Comparison of ENCODE assay signal across 16 cellular contexts in the genomic region with DNA sequence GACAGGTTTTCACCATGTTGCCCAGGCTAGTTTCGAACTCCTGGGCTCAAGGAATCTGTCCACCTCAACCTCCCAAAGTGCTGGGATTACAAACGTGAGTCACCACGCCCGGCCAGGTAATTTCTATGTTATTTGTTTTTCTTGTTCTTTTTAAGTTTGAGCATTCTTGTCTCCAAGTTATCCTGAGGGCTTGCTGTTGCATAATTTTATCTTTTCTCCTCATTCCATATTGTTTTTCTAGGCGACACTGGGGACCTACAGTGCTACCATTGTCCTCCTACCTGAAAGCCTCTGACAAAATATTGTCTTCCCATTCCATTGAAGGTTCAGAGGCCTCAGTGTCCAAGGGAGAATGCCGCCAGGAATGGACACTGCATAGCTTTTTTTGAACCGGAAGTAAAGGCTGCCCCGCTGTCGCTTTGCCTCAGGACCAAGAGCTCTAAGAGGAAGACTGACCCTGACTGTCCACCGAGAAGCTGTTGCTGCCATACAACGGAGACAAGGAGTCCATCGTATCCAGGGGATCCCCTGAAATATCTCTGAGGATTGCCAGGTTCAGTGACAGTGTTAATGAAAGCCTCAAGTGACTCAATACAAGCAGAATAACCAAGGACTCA. TPM values are rescaled to one million over a fixed set of nuclear protein-coding genes. Genes with fewer than 3 reads are reported as not detected.
A peak's percentile ranks its signal among the peaks of the same experiment; 100 is the strongest.
DNase-seq lines count a peak whose midpoint lies in the region; ATAC-seq and TF ChIP-seq lines count a peak whose summit lies in the region.
"Had no signal": no experiment of that assay in that cellular context is flagged by ENCODE, and none has a peak within 500 bp of the region (broad histone marks: within the 10 kb centered on the region; RNA-seq: fewer than 3 reads in every experiment).

No MANE protein-coding gene starts in this region.

- H3K36me3 Mint-ChIP-seq in stimulated activated effector memory CD8-positive, alpha-beta T cell treated with anti-CD3 and anti-CD28 coated beads, Interleukin-12 subunit alpha, Interleukin-12 subunit beta, amount 100 ng/mL, for 72 hours, result no peaks in the 10 kb centered on the region

- no peaks in the 10 kb centered on the region for H3K9me3 ChIP-seq in BLaER1 treated with 17β-estradiol and CSF1 and Interleukin-3, amounts not matched to agents 10 nM and 100 nM (replicated peaks in 1 of 11)
- H3K9me3 ChIP-seq in neutrophil, result no peaks in the 10 kb centered on the region

- 0 out of 22 replicates have a peak overlapping the region, but pooled peaks of 1 of the 11 experiments have one; percentile 15 for H3K9ac ChIP-seq in BLaER1 treated with 17β-estradiol and CSF1 and Interleukin-3, amounts not matched to agents 10 nM and 100 nM

- no peak overlapping the region for H3K4me3 ChIP-seq in BLaER1 treated with 17β-estradiol and CSF1 and Interleukin-3, amounts not matched to agents 10 nM and 100 nM
- H3K4me3 ChIP-seq in neutrophil (ENCODE audit: low read depth in 1 of 2, low read length in 1 of 2), result no peak overlapping the region
- H3K4me3 ChIP-seq: GM23338 had no signal

- no peak for ATAC-seq in stimulated activated effector memory CD8-positive, alpha-beta T cell treated with anti-CD3 and anti-CD28 coated beads, Interleukin-12 subunit alpha, Interleukin-12 subunit beta, amount 100 ng/mL, for 72 hours
- ATAC-seq in omental fat pad (ENCODE audit: low FRiP score), result no peak
- ATAC-seq in HG02571 (IDR thresholded peaks at IDR 0.05; ENCODE audit: unreplicated experiment), result no peak
- ATAC-seq: CD8-positive, alpha-beta T cell; GM23338 had no signal

- H3K4me2 ChIP-seq in BLaER1 treated with 17β-estradiol and CSF1 and Interleukin-3, amounts not matched to agents 10 nM and 100 nM, result no peak overlapping the region
- H3K4me2 ChIP-seq: GM23338 had no signal

- no peak for DNase-seq in stimulated activated effector memory CD8-positive, alpha-beta T cell treated with anti-CD3 and anti-CD28 coated beads, Interleukin-12 subunit alpha, Interleukin-12 subunit beta, amount 100 ng/mL, for 72 hours (ENCODE audit: low spot score in 2 of 2)
- no peak for DNase-seq in omental fat pad (ENCODE audit: low spot score)
- DNase-seq in DMS 273 (lab: John Stamatoyannopoulos, UW; ENCODE audit: unreplicated experiment), result no peak
- no peak for DNase-seq in substantia nigra (lab: John Stamatoyannopoulos, UW)
- DNase-seq: CD8-positive, alpha-beta T cell; COR-L47; H7 had no signal

- H3K4me1 ChIP-seq in BLaER1 treated with 17β-estradiol and CSF1 and Interleukin-3, amounts not matched to agents 10 nM and 100 nM, result peaks cover 31 to 74% (median 40%) of the 10 kb centered on the region in 10 experiments
- peaks cover 75 to 79% of the 10 kb centered on the region in 2 experiments for H3K4me1 ChIP-seq in neutrophil (ENCODE audit: control insufficient read depth in 1 of 2, insufficient read depth in 1 of 2, low read depth in 1 of 2, low read length in 1 of 2)

- TF ChIP-seq CTCF in VCaP (conservative IDR thresholded peaks at IDR 0.05) (no peak), neutrophil (IDR thresholded peaks at IDR 0.05) (no peak), omental fat pad (IDR thresholded peaks at IDR 0.05) (no peak)

- H4K20me1 ChIP-seq in BLaER1 treated with 17β-estradiol and CSF1 and Interleukin-3, amounts not matched to agents 10 nM and 100 nM, result peaks cover 0 to 22% (median 0%) of the 10 kb centered on the region in 11 experiments; a peak in 4 of 22 replicates

- peaks cover 0 to 15% (median 9%) of the 10 kb centered on the region in 11 experiments; a peak in 8 of 22 replicates for H3K36me3 ChIP-seq in BLaER1 treated with 17β-estradiol and CSF1 and Interleukin-3, amounts not matched to agents 10 nM and 100 nM
- peaks cover 12% of the 10 kb centered on the region for H3K36me3 ChIP-seq in neutrophil

- H3K27ac ChIP-seq in BLaER1 treated with 17β-estradiol and CSF1 and Interleukin-3, amounts not matched to agents 10 nM and 100 nM, result peak overlapping the region in 7 of 11 experiments; percentile 23 to 73 (median 60); a peak in 10 of 22 replicates
- H3K27ac ChIP-seq in VCaP (peak overlapping the region; percentile 19), neutrophil (peak overlapping the region; percentile 98), substantia nigra (ENCODE audit: low read depth, low read length, poor library complexity, severe bottlenecking) (no peak overlapping the region)
- H3K27ac ChIP-seq: C4-2B had no signal

- H3K27ac Mint-ChIP-seq in stimulated activated effector memory CD8-positive, alpha-beta T cell treated with anti-CD3 and anti-CD28 coated beads, Interleukin-12 subunit alpha, Interleukin-12 subunit beta, amount 100 ng/mL, for 72 hours, result peak overlapping the region; percentile 23
- H3K27ac Mint-ChIP-seq: B cell; CD8-positive, alpha-beta T cell; GM23338; IgD-negative memory B cell had no signal

- H3K4me1 Mint-ChIP-seq in stimulated activated effector memory CD8-positive, alpha-beta T cell treated with anti-CD3 and anti-CD28 coated beads, Interleukin-12 subunit alpha, Interleukin-12 subunit beta, amount 100 ng/mL, for 72 hours, result peaks cover 27% of the 10 kb centered on the region
- H3K4me1 Mint-ChIP-seq: GM23338 had no signal

- H3K9me3 Mint-ChIP-seq in stimulated activated effector memory CD8-positive, alpha-beta T cell treated with anti-CD3 and anti-CD28 coated beads, Interleukin-12 subunit alpha, Interleukin-12 subunit beta, amount 100 ng/mL, for 72 hours, result no peaks in the 10 kb centered on the region
- H3K9me3 Mint-ChIP-seq: CD8-positive, alpha-beta T cell; IgD-negative memory B cell had no signal

- no peaks in the 10 kb centered on the region for H3K27me3 ChIP-seq in BLaER1 treated with 17β-estradiol and CSF1 and Interleukin-3, amounts not matched to agents 10 nM and 100 nM
- no peaks in the 10 kb centered on the region for H3K27me3 ChIP-seq in neutrophil

- no peak overlapping the region for H3K4me3 Mint-ChIP-seq in stimulated activated effector memory CD8-positive, alpha-beta T cell treated with anti-CD3 and anti-CD28 coated beads, Interleukin-12 subunit alpha, Interleukin-12 subunit beta, amount 100 ng/mL, for 72 hours
- H3K4me3 Mint-ChIP-seq: B cell; CD8-positive, alpha-beta T cell; GM23338 had no signal

RNA-seq across cellular contexts. Expression of a gene that starts 9.7 kb away (rescaled TPM):
- 10 to 100 TPM; 15.4 to 32.8 (median 30.9) TPM for total RNA-seq in omental fat pad

RNA-seq across cellular contexts. Expression of a gene that starts 15.8 kb away (rescaled TPM):
- not detected for total RNA-seq in omental fat pad
- total RNA-seq: Daoy had no signal

RNA-seq across cellular contexts. Expression of a gene that starts 50.5 kb away (rescaled TPM):
- 100 to 1,000 TPM in 3 of 4 donors, 10 to 100 TPM in 1; 89.7 to 192 (median 125) TPM for total RNA-seq in omental fat pad

RNA-seq across cellular contexts. Expression of a gene that starts 59.0 kb away (rescaled TPM):
- 10 to 100 TPM; 39.8 to 48.2 (median 44.7) TPM for total RNA-seq in omental fat pad
